Comparison of ENCODE assay signal across 1 cellular context in genomic region chr16:79988721-79989220, GRCh38.
TF ChIP-seq lines count a peak whose summit lies in the region.

No MANE protein-coding gene starts in this region.

TF ChIP-seq in K562, 482 proteins besides CTCF, POLR2A, EP300 and RAD21 (continued from another document):
- TF ChIP-seq ZBTB40 (IDR thresholded peaks at IDR 0.05) (no peak), ZBTB40 (CRISPR knock-in tag; IDR thresholded peaks at IDR 0.05) (no peak)
- TF ChIP-seq, protein P1, sequence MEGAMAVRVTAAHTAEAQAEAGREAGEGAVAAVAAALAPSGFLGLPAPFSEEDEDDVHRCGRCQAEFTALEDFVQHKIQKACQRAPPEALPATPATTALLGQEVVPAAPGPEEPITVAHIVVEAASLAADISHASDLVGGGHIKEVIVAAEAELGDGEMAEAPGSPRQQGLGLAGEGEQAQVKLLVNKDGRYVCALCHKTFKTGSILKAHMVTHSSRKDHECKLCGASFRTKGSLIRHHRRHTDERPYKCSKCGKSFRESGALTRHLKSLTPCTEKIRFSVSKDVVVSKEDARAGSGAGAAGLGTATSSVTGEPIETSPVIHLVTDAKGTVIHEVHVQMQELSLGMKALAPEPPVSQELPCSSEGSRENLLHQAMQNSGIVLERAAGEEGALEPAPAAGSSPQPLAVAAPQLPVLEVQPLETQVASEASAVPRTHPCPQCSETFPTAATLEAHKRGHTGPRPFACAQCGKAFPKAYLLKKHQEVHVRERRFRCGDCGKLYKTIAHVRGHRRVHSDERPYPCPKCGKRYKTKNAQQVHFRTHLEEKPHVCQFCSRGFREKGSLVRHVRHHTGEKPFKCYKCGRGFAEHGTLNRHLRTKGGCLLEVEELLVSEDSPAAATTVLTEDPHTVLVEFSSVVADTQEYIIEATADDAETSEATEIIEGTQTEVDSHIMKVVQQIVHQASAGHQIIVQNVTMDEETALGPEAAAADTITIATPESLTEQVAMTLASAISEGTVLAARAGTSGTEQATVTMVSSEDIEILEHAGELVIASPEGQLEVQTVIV (CRISPR knock-in tag; IDR thresholded peaks at IDR 0.05; ENCODE audit: borderline replicate concordance), result no peak
